In genomic region chr7:6160191-6160623, GRCh38 we compare ENCODE assay signal across 8 cellular contexts. TPM values are rescaled to one million over a fixed set of nuclear protein-coding genes. Genes with fewer than 3 reads are reported as not detected.
DNase-seq lines count a peak whose midpoint lies in the region; ATAC-seq, FAIRE-seq and TF ChIP-seq lines count a peak whose summit lies in the region.

No MANE protein-coding gene starts in this region.

- 22 to 24% methylated on average over 15 of the region's 15 CpGs for WGBS in tibial nerve, 2 donors

- ATAC-seq in left lung (peak; percentile 87), GM21619 (IDR thresholded peaks at IDR 0.05; ENCODE audit: unreplicated experiment) (no peak), GM18909 (IDR thresholded peaks at IDR 0.05; ENCODE audit: poor library complexity, unreplicated experiment) (no peak)

- H3K9me3 ChIP-seq in MG63: no peaks in the 10 kb centered on the region
- no peaks in the 10 kb centered on the region for H3K9me3 ChIP-seq in left lung
- H3K9me3 ChIP-seq in tibial nerve: no peaks in the 10 kb centered on the region

- peak in 1 of 2 donors; percentile 54 for TF ChIP-seq EP300 in tibial nerve (IDR thresholded peaks at IDR 0.05)

- H3K27ac ChIP-seq in left lung (peak overlapping the region; percentile 26 to 34), tibial nerve (peak overlapping the region in 2 of 4 donors; percentile 65 to 80)

- H3K4me1 ChIP-seq in left lung: peaks cover 0 to 7% of the 10 kb centered on the region in 2 donors
- H3K4me1 ChIP-seq in tibial nerve: peaks cover 0 to 29% (median 1%) of the 10 kb centered on the region in 4 donors

- peaks cover 46% of the 10 kb centered on the region for H3K36me3 ChIP-seq in MG63
- H3K36me3 ChIP-seq in left lung: peaks cover 0 to 94% of the 10 kb centered on the region in 2 donors
- H3K36me3 ChIP-seq in tibial nerve: peaks cover 3 to 83% (median 12%) of the 10 kb centered on the region in 3 donors

- H3K27me3 ChIP-seq in MG63: no peaks in the 10 kb centered on the region
- H3K27me3 ChIP-seq in left lung: no peaks in the 10 kb centered on the region
- H3K27me3 ChIP-seq in tibial nerve: no peaks in the 10 kb centered on the region

- intact Hi-C loops in left lung (cut with DNase I): loop anchor here in 1 of 2 donors (10.0 kb wide), 1 partner anchor 115 kb away; the partner anchor contains the start of gene CYTH3

- peak; percentile 85 for DNase-seq in D721Med (ENCODE audit: insufficient read length, low spot score)
- peak; percentile 42 for DNase-seq in MG63
- peak; percentile 71 for DNase-seq in choroid plexus epithelial cell (ENCODE audit: low read depth)
- DNase-seq in left lung: peak in 1 of 2 donors; percentile 79
- DNase-seq in tibial nerve (ENCODE audit: low spot score in 2 of 2): peak; percentile 59
- DNase-seq in NCI-H2196 (lab: John Stamatoyannopoulos, UW; ENCODE audit: unreplicated experiment): no peak

- H3K4me3 ChIP-seq in MG63 (no peak overlapping the region), choroid plexus epithelial cell (ENCODE audit: low read depth, low read length) (no peak overlapping the region), left lung (no peak overlapping the region), tibial nerve (no peak overlapping the region)

- no peak for FAIRE-seq in D721Med (lab: Jason Lieb, UNC)

- no peak for TF ChIP-seq POLR2A in tibial nerve (IDR thresholded peaks at IDR 0.05)

- TF ChIP-seq CTCF in D721Med (IDR thresholded peaks at IDR 0.05; ENCODE audit: insufficient read depth, missing control alignments) (peak; percentile 63), choroid plexus epithelial cell (conservative IDR thresholded peaks at IDR 0.05; ENCODE audit: low read depth, low read length) (peak; percentile 86), left lung (IDR thresholded peaks at IDR 0.05) (peak; percentile 51 to 55), tibial nerve (IDR thresholded peaks at IDR 0.05) (peak; percentile 60 to 91 (median 81))

RNA-seq across cellular contexts. Expression of gene USP42, which starts 55.5 kb away (rescaled TPM):
- 2.4 and 3.9 TPM in 2 replicates for total RNA-seq in MG63 (2014; rRNA removed; shearing (Covaris generic); ENCODE audit: low replicate concordance)
- total RNA-seq in left lung (1 to 10 TPM; 8.0 to 8.7 TPM), tibial nerve (10 to 100 TPM in 3 of 4 donors, 1 to 10 TPM in 1; 8.8 to 18.3 (median 11.6) TPM)
